In the genomic region with DNA sequence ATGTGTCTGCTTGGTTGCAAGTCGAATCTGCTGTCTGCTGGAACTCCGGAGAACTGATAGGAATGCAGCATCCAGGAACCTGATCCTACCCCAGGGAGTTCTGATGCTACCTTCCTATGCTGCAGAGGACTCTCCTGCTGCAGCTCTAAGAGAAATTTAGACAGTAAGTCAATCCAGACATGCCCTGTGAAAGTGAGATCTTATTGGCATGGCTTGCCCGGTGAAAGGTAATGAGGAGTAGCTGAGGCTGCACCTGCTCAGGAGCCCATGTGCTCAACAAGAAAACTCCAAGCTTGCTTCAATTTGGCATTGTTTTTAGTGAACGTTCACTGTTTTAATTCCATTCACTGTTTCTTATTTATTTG, we compare ENCODE assay signal across 16 cellular contexts.
DNase-seq lines count a peak whose midpoint lies in the region; ATAC-seq and TF ChIP-seq lines count a peak whose summit lies in the region.
"Had no signal": no experiment of that assay in that cellular context is flagged by ENCODE, and none has a peak within 500 bp of the region (broad histone marks: within the 10 kb centered on the region; RNA-seq: fewer than 3 reads in every experiment).

No MANE protein-coding gene starts in this region.

- DNase-seq in WTC11 (ENCODE audit: low spot score) (no peak), choroid plexus epithelial cell (ENCODE audit: low read depth) (no peak), A673 (ENCODE audit: low spot score) (no peak), head of caudate nucleus (no peak)
- no peak for DNase-seq in activated naive CD4-positive, alpha-beta T cell (lab: John Stamatoyannopoulos, UW)
- DNase-seq: activated CD4-positive, CD25-positive, alpha-beta regulatory T cell; activated gamma-delta T cell treated with Interleukin-2 at 50 U/mL for 16 hours; brain microvascular endothelial cell; NCI-H2081; right lobe of liver; RPMI8226; stimulated activated CD4-positive, alpha-beta T cell treated with anti-CD3 and anti-CD28 coated beads, Interleukin-2, amount 100 ng/mL, for 48 hours; stimulated activated CD8-positive, alpha-beta memory T cell treated with anti-CD3 and anti-CD28 coated beads, Interleukin-4, amount 100 ng/mL, for 48 hours had no signal

- no peak overlapping the region for H3K9ac ChIP-seq in muscle layer of colon (ENCODE audit: low read length)
- H3K9ac ChIP-seq: BLaER1 had no signal

- H3K4me3 Mint-ChIP-seq in WTC11, result no peak overlapping the region

- no peaks in the 10 kb centered on the region for H3K9me3 ChIP-seq in muscle layer of colon (ENCODE audit: low read length)
- no peaks in the 10 kb centered on the region for H3K9me3 ChIP-seq in A673 (ENCODE audit: low read depth, low read length, poor library complexity, severe bottlenecking)
- H3K9me3 ChIP-seq: BLaER1, right lobe of liver had no signal

- H3K4me1 ChIP-seq in muscle layer of colon (ENCODE audit: insufficient read depth, low read length), result peaks cover 52% of the 10 kb centered on the region
- no peaks in the 10 kb centered on the region for H3K4me1 ChIP-seq in A673 (ENCODE audit: insufficient read depth, low read length, poor library complexity, severe bottlenecking)

- H3K36me3 ChIP-seq in muscle layer of colon (ENCODE audit: insufficient read depth, low read length) (no peaks in the 10 kb centered on the region), A673 (ENCODE audit: insufficient read depth, low read length, poor library complexity, severe bottlenecking) (no peaks in the 10 kb centered on the region)
- H3K36me3 ChIP-seq: BLaER1, brain microvascular endothelial cell, right lobe of liver had no signal

- no peaks in the 10 kb centered on the region for H3K9me3 Mint-ChIP-seq in WTC11

- H3K27me3 ChIP-seq in muscle layer of colon (ENCODE audit: control insufficient read depth in 1 of 2, insufficient read depth in 2 of 2, low read length in 2 of 2), result no peaks in the 10 kb centered on the region
- no peaks in the 10 kb centered on the region for H3K27me3 ChIP-seq in A673 (replicated peaks; ENCODE audit: insufficient read depth, low read depth, low read length, poor library complexity)
- H3K27me3 ChIP-seq: BLaER1, brain microvascular endothelial cell, right lobe of liver had no signal

- intact Hi-C loops in A673 (cut with micrococcal nuclease; ENCODE audit: unreplicated experiment), result no loop called here
- intact Hi-C loops in head of caudate nucleus (cut with DNase I), result no loop called here

- no peak for TF ChIP-seq CTCF in WTC11 (IDR thresholded peaks at IDR 0.05)
- TF ChIP-seq CTCF in choroid plexus epithelial cell (conservative IDR thresholded peaks at IDR 0.05; ENCODE audit: low read depth, low read length), result no peak
- TF ChIP-seq CTCF in A673 (conservative IDR thresholded peaks at IDR 0.05; ENCODE audit: low read depth, low read length), result no peak

- no peaks in the 10 kb centered on the region for H3K27me3 Mint-ChIP-seq in WTC11 (ENCODE audit: low read depth)

- no peak overlapping the region for H3K27ac Mint-ChIP-seq in WTC11

- BruUV-seq in A673 (replicated peaks; lab: Mats Ljungman, UMichigan), result no TSS peak

- no peaks in the 10 kb centered on the region for H3K36me3 Mint-ChIP-seq in WTC11

- CTCF ChIA-PET in WTC11 (lab: Charles Lee), result interaction anchor here (0.9 to 1.2 kb wide), 2 partner anchors 10 to 35 kb away, joined by 3 to 5 read pairs; no protein-coding TSS in a partner anchor
- CTCF ChIA-PET in A673 (lab: Charles Lee), result no interaction called here

- H3K4me1 Mint-ChIP-seq in WTC11, result peaks cover 8% of the 10 kb centered on the region

- peak overlapping the region; percentile 35 for H3K4me3 ChIP-seq in choroid plexus epithelial cell (ENCODE audit: low read depth, low read length)
- peak overlapping the region in 1 of 2 donors; percentile 58 for H3K4me3 ChIP-seq in muscle layer of colon (ENCODE audit: low read depth in 1 of 2, low read length in 2 of 2)
- no peak overlapping the region for H3K4me3 ChIP-seq in A673 (ENCODE audit: low read depth, low read length, poor library complexity, severe bottlenecking)
- H3K4me3 ChIP-seq: BLaER1, right lobe of liver had no signal

- peak overlapping the region; percentile 89 for H3K27ac ChIP-seq in muscle layer of colon (ENCODE audit: low read depth, low read length)
- H3K27ac ChIP-seq in temporal lobe (ENCODE audit: low read depth, low read length), result peak overlapping the region; percentile 67
- H3K27ac ChIP-seq in A673 (ENCODE audit: low read depth, low read length, poor library complexity, severe bottlenecking), result no peak overlapping the region
- H3K27ac ChIP-seq: BLaER1, brain microvascular endothelial cell, right lobe of liver had no signal

- ATAC-seq in WTC11, result peak; percentile 16; the same call in 1 of the 2 replicates

- POLR2A ChIA-PET in WTC11 (lab: Charles Lee), result no interaction called here
- POLR2A ChIA-PET in A673 (lab: Charles Lee; ENCODE audit: low non-redundant PET), result no interaction called here

TF ChIP-seq in WTC11, 78 proteins besides CTCF, POLR2A, EP300 and RAD21 (continues in another document):
- TF ChIP-seq, protein P1, sequence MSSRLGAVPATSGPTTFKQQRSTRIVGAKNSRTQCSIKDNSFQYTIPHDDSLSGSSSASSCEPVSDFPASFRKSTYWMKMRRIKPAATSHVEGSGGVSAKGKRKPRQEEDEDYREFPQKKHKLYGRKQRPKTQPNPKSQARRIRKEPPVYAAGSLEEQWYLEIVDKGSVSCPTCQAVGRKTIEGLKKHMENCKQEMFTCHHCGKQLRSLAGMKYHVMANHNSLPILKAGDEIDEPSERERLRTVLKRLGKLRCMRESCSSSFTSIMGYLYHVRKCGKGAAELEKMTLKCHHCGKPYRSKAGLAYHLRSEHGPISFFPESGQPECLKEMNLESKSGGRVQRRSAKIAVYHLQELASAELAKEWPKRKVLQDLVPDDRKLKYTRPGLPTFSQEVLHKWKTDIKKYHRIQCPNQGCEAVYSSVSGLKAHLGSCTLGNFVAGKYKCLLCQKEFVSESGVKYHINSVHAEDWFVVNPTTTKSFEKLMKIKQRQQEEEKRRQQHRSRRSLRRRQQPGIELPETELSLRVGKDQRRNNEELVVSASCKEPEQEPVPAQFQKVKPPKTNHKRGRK (CRISPR knock-in tag; IDR thresholded peaks at IDR 0.05; ENCODE audit: borderline replicate concordance), result no peak
- no peak for TF ChIP-seq FOXP1 (CRISPR knock-in tag; IDR thresholded peaks at IDR 0.05; ENCODE audit: borderline replicate concordance)
- no peak for TF ChIP-seq ZNF219 (CRISPR knock-in tag; IDR thresholded peaks at IDR 0.05; ENCODE audit: borderline replicate concordance)
- TF ChIP-seq, protein P2, sequence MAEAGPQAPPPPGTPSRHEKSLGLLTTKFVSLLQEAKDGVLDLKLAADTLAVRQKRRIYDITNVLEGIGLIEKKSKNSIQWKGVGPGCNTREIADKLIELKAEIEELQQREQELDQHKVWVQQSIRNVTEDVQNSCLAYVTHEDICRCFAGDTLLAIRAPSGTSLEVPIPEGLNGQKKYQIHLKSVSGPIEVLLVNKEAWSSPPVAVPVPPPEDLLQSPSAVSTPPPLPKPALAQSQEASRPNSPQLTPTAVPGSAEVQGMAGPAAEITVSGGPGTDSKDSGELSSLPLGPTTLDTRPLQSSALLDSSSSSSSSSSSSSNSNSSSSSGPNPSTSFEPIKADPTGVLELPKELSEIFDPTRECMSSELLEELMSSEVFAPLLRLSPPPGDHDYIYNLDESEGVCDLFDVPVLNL (CRISPR knock-in tag; IDR thresholded peaks at IDR 0.05; ENCODE audit: borderline replicate concordance, low read depth), result no peak
- no peak for TF ChIP-seq ZNF263 (CRISPR knock-in tag; IDR thresholded peaks at IDR 0.05; ENCODE audit: low read depth)
- TF ChIP-seq, protein P3, sequence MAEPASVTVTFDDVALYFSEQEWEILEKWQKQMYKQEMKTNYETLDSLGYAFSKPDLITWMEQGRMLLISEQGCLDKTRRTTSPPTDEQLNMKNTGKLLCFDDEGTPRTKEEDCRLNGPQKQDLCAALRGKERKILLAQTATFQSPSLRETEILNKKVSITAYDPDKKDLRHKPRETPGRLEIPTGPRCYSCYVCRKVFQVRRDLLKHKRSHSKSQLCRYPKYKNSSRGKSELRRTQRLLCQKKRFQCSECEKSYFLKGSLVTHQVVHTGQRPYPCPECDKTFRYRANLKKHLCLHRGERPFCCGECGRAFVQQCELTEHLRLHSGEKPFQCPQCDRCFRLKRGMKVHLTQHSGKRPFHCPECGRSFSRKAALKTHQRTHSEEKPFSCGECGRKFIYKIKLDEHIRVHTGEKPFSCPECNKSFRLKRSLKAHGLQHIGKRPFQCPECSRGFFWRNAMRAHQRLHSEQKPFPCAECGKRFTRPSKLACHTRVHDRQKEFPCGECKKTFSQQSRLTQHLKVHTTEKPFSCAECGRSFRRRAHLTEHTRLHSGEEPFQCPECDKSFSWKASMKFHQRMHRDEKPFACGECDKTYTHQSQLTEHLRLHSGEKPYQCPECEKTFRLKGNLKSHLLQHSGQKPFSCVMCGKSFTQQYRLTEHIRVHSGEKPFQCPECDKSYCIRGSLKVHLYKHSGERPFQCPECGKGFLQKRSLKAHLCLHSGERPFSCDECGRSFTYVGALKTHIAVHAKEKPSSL (CRISPR knock-in tag; conservative IDR thresholded peaks at IDR 0.05), result no peak
- TF ChIP-seq CREB1 (CRISPR knock-in tag; IDR thresholded peaks at IDR 0.05), result no peak
- TF ChIP-seq, protein P4, sequence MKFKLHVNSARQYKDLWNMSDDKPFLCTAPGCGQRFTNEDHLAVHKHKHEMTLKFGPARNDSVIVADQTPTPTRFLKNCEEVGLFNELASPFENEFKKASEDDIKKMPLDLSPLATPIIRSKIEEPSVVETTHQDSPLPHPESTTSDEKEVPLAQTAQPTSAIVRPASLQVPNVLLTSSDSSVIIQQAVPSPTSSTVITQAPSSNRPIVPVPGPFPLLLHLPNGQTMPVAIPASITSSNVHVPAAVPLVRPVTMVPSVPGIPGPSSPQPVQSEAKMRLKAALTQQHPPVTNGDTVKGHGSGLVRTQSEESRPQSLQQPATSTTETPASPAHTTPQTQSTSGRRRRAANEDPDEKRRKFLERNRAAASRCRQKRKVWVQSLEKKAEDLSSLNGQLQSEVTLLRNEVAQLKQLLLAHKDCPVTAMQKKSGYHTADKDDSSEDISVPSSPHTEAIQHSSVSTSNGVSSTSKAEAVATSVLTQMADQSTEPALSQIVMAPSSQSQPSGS (CRISPR knock-in tag; IDR thresholded peaks at IDR 0.05; ENCODE audit: borderline replicate concordance, low read depth), result no peak
- TF ChIP-seq ZNF396 (CRISPR knock-in tag; IDR thresholded peaks at IDR 0.05; ENCODE audit: borderline replicate concordance), result no peak
- no peak for TF ChIP-seq JAZF1 (CRISPR knock-in tag; IDR thresholded peaks at IDR 0.05)
- no peak for TF ChIP-seq ZNF416 (CRISPR knock-in tag; IDR thresholded peaks at IDR 0.05)
- TF ChIP-seq NR3C1 (CRISPR knock-in tag; conservative IDR thresholded peaks at IDR 0.05; ENCODE audit: low read depth), result no peak
